Comparison of ENCODE assay signal across 27 cellular contexts in genomic region chr12:41905703-41906297, GRCh38.
"Had no signal": no experiment of that assay in that cellular context is flagged by ENCODE, and none has a peak within 500 bp of the region (broad histone marks: within the 10 kb centered on the region; RNA-seq: fewer than 3 reads in every experiment).

No MANE protein-coding gene starts in this region.

- H3K36me3 Mint-ChIP-seq: naive thymus-derived CD8-positive, alpha-beta T cell; type B pancreatic cell had no signal

- H3K36me3 ChIP-seq: colonic mucosa, esophagus muscularis mucosa, gastroesophageal sphincter, heart left ventricle, lower lobe of right lung, prostate gland, right atrium auricular region, stomach, thyroid gland had no signal

- H2AFZ ChIP-seq: hepatocyte had no signal

- H3K27ac Mint-ChIP-seq: dendritic cell treated with granulocyte-macrophage colony-stimulating factor and Interleukin-4, amounts not matched to agents 40 ng/mL and 50 ng/mL, for 4 days; naive thymus-derived CD8-positive, alpha-beta T cell; nephron progenitor cell; type B pancreatic cell had no signal

- H3K4me3 ChIP-seq: colonic mucosa, esophagus muscularis mucosa, gastroesophageal sphincter, heart left ventricle, hepatocyte, lower lobe of right lung, prostate gland, right atrium auricular region, smooth muscle cell, stomach, thyroid gland had no signal

- H3K4me2 ChIP-seq: hepatocyte, smooth muscle cell had no signal

- FAIRE-seq: endothelial cell of umbilical vein, keratinocyte had no signal

- H3K4me1 ChIP-seq: colonic mucosa, esophagus muscularis mucosa, foreskin keratinocyte, gastroesophageal sphincter, lower lobe of right lung, prostate gland, right atrium auricular region, stomach, thyroid gland had no signal

- H3K4me3 Mint-ChIP-seq: dendritic cell treated with granulocyte-macrophage colony-stimulating factor and Interleukin-4, amounts not matched to agents 40 ng/mL and 50 ng/mL, for 4 days; naive thymus-derived CD8-positive, alpha-beta T cell; nephron progenitor cell; type B pancreatic cell had no signal

- H3K27me3 ChIP-seq: colonic mucosa, esophagus muscularis mucosa, foreskin keratinocyte, gastroesophageal sphincter, heart left ventricle, hepatocyte, right atrium auricular region, stomach, thyroid gland had no signal

- H3K4me1 Mint-ChIP-seq: naive thymus-derived CD8-positive, alpha-beta T cell; nephron progenitor cell had no signal

- DNase-seq: colonic mucosa; effector CD8-positive, alpha-beta T cell; foreskin keratinocyte; heart left ventricle; left ventricle myocardium superior; lower lobe of right lung; naive thymus-derived CD8-positive, alpha-beta T cell; nephron progenitor cell; nucleus accumbens; stimulated activated CD4-positive, alpha-beta T cell treated with anti-CD3 and anti-CD28 coated beads, Interleukin-12 subunit alpha, Interleukin-12 subunit beta, amount 100 ng/mL, for 4 hours; stimulated activated CD4-positive, alpha-beta T cell treated with anti-CD3 and anti-CD28 coated beads, Interleukin-1b, Interleukin-23, amount 100 ng/mL, for 48 hours; stimulated activated CD4-positive, alpha-beta T cell treated with anti-CD3 and anti-CD28 coated beads, Interleukin-4, amount 100 ng/mL, for 1 hour; stimulated activated CD8-positive, alpha-beta memory T cell treated with anti-CD3 and anti-CD28 coated beads, Interleukin-4, amount 100 ng/mL, for 48 hours; stimulated activated naive CD4-positive, alpha-beta T cell treated with Interleukin-2 at 50 U/mL for 16 hours; stomach; thyroid gland had no signal

- ATAC-seq: foreskin keratinocyte; gastroesophageal sphincter; heart left ventricle; left ventricle myocardium superior; lower lobe of right lung; naive thymus-derived CD8-positive, alpha-beta T cell; sciatic nerve had no signal

- H3K27me3 Mint-ChIP-seq: type B pancreatic cell had no signal

- H3K9me3 Mint-ChIP-seq: dendritic cell treated with granulocyte-macrophage colony-stimulating factor and Interleukin-4, amounts not matched to agents 40 ng/mL and 50 ng/mL, for 4 days; naive thymus-derived CD8-positive, alpha-beta T cell had no signal

- H3K27ac ChIP-seq: colonic mucosa, esophagus muscularis mucosa, foreskin keratinocyte, gastroesophageal sphincter, heart left ventricle, hepatocyte, lower lobe of right lung, prostate gland, right atrium auricular region, stomach, thyroid gland had no signal

- H3K79me2 ChIP-seq: hepatocyte had no signal

- H3K9me3 ChIP-seq: colonic mucosa, esophagus muscularis mucosa, gastroesophageal sphincter, lower lobe of right lung, prostate gland, right atrium auricular region, stomach, thyroid gland had no signal
